ENCODE assay signal across 13 cellular contexts in genomic region chr7:77887567-77887966, GRCh38.
DNase-seq lines count a peak whose midpoint lies in the region; ATAC-seq and TF ChIP-seq lines count a peak whose summit lies in the region.
"Had no signal": no experiment of that assay in that cellular context is flagged by ENCODE, and none has a peak within 500 bp of the region (broad histone marks: within the 10 kb centered on the region; RNA-seq: fewer than 3 reads in every experiment).

No MANE protein-coding gene starts in this region.

- H4K20me1 ChIP-seq in SK-N-SH (ENCODE audit: insufficient read depth), result no peaks in the 10 kb centered on the region

- H3K4me3 ChIP-seq in right atrium auricular region, result no peak overlapping the region
- H3K4me3 ChIP-seq in SK-N-SH (ENCODE audit: low read depth in 2 of 2, low read length in 1 of 2), result no peak overlapping the region
- H3K4me3 ChIP-seq in fibroblast of pulmonary artery (replicated peaks; ENCODE audit: low read depth, low read length), result no peak overlapping the region
- H3K4me3 ChIP-seq in naive thymus-derived CD4-positive, alpha-beta T cell (ENCODE audit: low read length), result no peak overlapping the region
- H3K4me3 ChIP-seq: adrenal gland had no signal

- no peak for TF ChIP-seq RAD21 in SK-N-SH (IDR thresholded peaks at IDR 0.05; ENCODE audit: low read length)

- no peaks in the 10 kb centered on the region for H3K27me3 Mint-ChIP-seq in stimulated activated naive B cell treated with anti-CD40 and anti-IgM and Interleukin-4, amounts not matched to agents 10 μg/mL and 1 μg/mL and 100 μg/mL, for 72 hours
- no peaks in the 10 kb centered on the region for H3K27me3 Mint-ChIP-seq in naive thymus-derived CD4-positive, alpha-beta T cell

- H3K27ac ChIP-seq in right atrium auricular region (peak overlapping the region in 1 of 2 donors; percentile 28), SK-N-SH (ENCODE audit: low read depth in 2 of 2, low read length in 1 of 2) (peak overlapping the region in 1 of 2 experiments; percentile 73; a peak in 2 of 4 replicates)
- H3K27ac ChIP-seq in naive thymus-derived CD4-positive, alpha-beta T cell (ENCODE audit: low read depth, low read length), result no peak overlapping the region
- H3K27ac ChIP-seq: adrenal gland had no signal

- peak overlapping the region; percentile 37 for H3K27ac Mint-ChIP-seq in stimulated activated naive B cell treated with anti-CD40 and anti-IgM and Interleukin-4, amounts not matched to agents 10 μg/mL and 1 μg/mL and 100 μg/mL, for 72 hours
- H3K27ac Mint-ChIP-seq in naive thymus-derived CD4-positive, alpha-beta T cell, result no peak overlapping the region
- H3K27ac Mint-ChIP-seq: activated CD8-positive, alpha-beta T cell treated with anti-CD3 and anti-CD28 coated beads, Interleukin-2, amount 10 ng/mL, durations not matched to agents 7 days and 5 days; mesothelial cell of epicardium had no signal

- no peak overlapping the region for H3K4me3 Mint-ChIP-seq in stimulated activated naive B cell treated with anti-CD40 and anti-IgM and Interleukin-4, amounts not matched to agents 10 μg/mL and 1 μg/mL and 100 μg/mL, for 72 hours
- H3K4me3 Mint-ChIP-seq in naive thymus-derived CD4-positive, alpha-beta T cell, result no peak overlapping the region
- H3K4me3 Mint-ChIP-seq: activated CD8-positive, alpha-beta T cell treated with anti-CD3 and anti-CD28 coated beads, Interleukin-2, amount 10 ng/mL, durations not matched to agents 7 days and 5 days; mesothelial cell of epicardium had no signal

- H3K4me1 Mint-ChIP-seq in stimulated activated naive B cell treated with anti-CD40 and anti-IgM and Interleukin-4, amounts not matched to agents 10 μg/mL and 1 μg/mL and 100 μg/mL, for 72 hours, result peaks cover 19 to 57% of the 10 kb centered on the region in 2 donors
- peaks cover 3 to 26% (median 15%) of the 10 kb centered on the region in 7 donors for H3K4me1 Mint-ChIP-seq in naive thymus-derived CD4-positive, alpha-beta T cell
- H3K4me1 Mint-ChIP-seq: mesothelial cell of epicardium had no signal

- no peaks in the 10 kb centered on the region for H3K9me2 ChIP-seq in SK-N-SH

- peak overlapping the region; percentile 32; the same call in 1 of the 2 replicates for H3K4me2 ChIP-seq in SK-N-SH

- CTCF ChIA-PET in SK-N-SH (lab: Yijun Ruan, JAX), result no interaction called here
- CTCF ChIA-PET in naive thymus-derived CD4-positive, alpha-beta T cell (lab: Charles Lee), result interaction anchor here (1.0 kb wide), 1 partner anchor 180 kb away, joined by 6 read pairs; no protein-coding TSS in a partner anchor

- H3K4me1 ChIP-seq in right atrium auricular region (no peaks in the 10 kb centered on the region), SK-N-SH (ENCODE audit: control insufficient read depth in 1 of 2, insufficient read depth in 2 of 2, low read depth in 1 of 2, low read length in 1 of 2) (peaks cover 0 to 4% of the 10 kb centered on the region in 2 experiments; a peak in 2 of 4 replicates)
- no peaks in the 10 kb centered on the region for H3K4me1 ChIP-seq in naive thymus-derived CD4-positive, alpha-beta T cell (ENCODE audit: control insufficient read depth in 2 of 2, insufficient read depth in 2 of 2, low read length in 2 of 2)
- H3K4me1 ChIP-seq: adrenal gland had no signal

- peak overlapping the region; percentile 47; the same call in 1 of the 2 replicates for H3K9ac ChIP-seq in SK-N-SH

- POLR2A ChIA-PET in SK-N-SH (lab: Yijun Ruan, JAX), result no interaction called here
- POLR2A ChIA-PET in naive thymus-derived CD4-positive, alpha-beta T cell (lab: Charles Lee), result no interaction called here

- intact Hi-C loops in Right ventricle myocardium superior (cut with DNase I), result no loop called here
- intact Hi-C loops in naive thymus-derived CD4-positive, alpha-beta T cell (cut with micrococcal nuclease), result no loop called here

- peaks cover 16% of the 10 kb centered on the region for H3F3A ChIP-seq in SK-N-SH (replicated peaks; ENCODE audit: insufficient read depth)

- no peak overlapping the region for H2AFZ ChIP-seq in SK-N-SH (ENCODE audit: low read depth)

- peaks cover 26% of the 10 kb centered on the region for H3K79me2 ChIP-seq in SK-N-SH (ENCODE audit: insufficient read depth)

- H3K36me3 ChIP-seq in right atrium auricular region (no peaks in the 10 kb centered on the region), SK-N-SH (replicated peaks in 1 of 2; ENCODE audit: control insufficient read depth in 1 of 2, insufficient read depth in 2 of 2, low read length in 1 of 2) (no peaks in the 10 kb centered on the region)
- no peaks in the 10 kb centered on the region for H3K36me3 ChIP-seq in naive thymus-derived CD4-positive, alpha-beta T cell (ENCODE audit: control insufficient read depth in 2 of 3, insufficient read depth in 3 of 3, low read length in 3 of 3)
- H3K36me3 ChIP-seq: adrenal gland had no signal

- H3K27me3 ChIP-seq in right atrium auricular region, result no peaks in the 10 kb centered on the region
- H3K27me3 ChIP-seq in SK-N-SH (ENCODE audit: insufficient read depth), result no peaks in the 10 kb centered on the region
- H3K27me3 ChIP-seq in naive thymus-derived CD4-positive, alpha-beta T cell (ENCODE audit: control insufficient read depth in 2 of 2, insufficient read depth in 2 of 2, low read length in 2 of 2), result no peaks in the 10 kb centered on the region
- H3K27me3 ChIP-seq: adrenal gland had no signal

- H3K9me3 ChIP-seq in right atrium auricular region (no peaks in the 10 kb centered on the region), SK-N-SH (no peaks in the 10 kb centered on the region)
- H3K9me3 ChIP-seq in naive thymus-derived CD4-positive, alpha-beta T cell (ENCODE audit: control insufficient read depth in 2 of 3, low read length in 3 of 3), result no peaks in the 10 kb centered on the region
- H3K9me3 ChIP-seq: adrenal gland had no signal

- DNase-seq in Right ventricle myocardium superior, result no peak
- DNase-seq in right atrium auricular region (ENCODE audit: low spot score), result no peak
- no peak for DNase-seq in SK-N-SH
- peak; percentile 64 for DNase-seq in fibroblast of pulmonary artery (ENCODE audit: low read depth)
- no peak for DNase-seq in stimulated activated naive B cell treated with anti-CD40 and anti-IgM and Interleukin-4, amounts not matched to agents 10 μg/mL and 1 μg/mL and 100 μg/mL, for 72 hours
- no peak for DNase-seq in NCI-H446 treated with DMSO at 0.1 percent for 48 hours (lab: John Stamatoyannopoulos, UW)
- no peak for DNase-seq in naive thymus-derived CD4-positive, alpha-beta T cell
- DNase-seq: activated CD8-positive, alpha-beta T cell treated with anti-CD3 and anti-CD28 coated beads, Interleukin-2, amount 10 ng/mL, durations not matched to agents 7 days and 5 days; C1 segment of cervical spinal cord; NCI-H774 had no signal

- no peaks in the 10 kb centered on the region for H3K9me3 Mint-ChIP-seq in stimulated activated naive B cell treated with anti-CD40 and anti-IgM and Interleukin-4, amounts not matched to agents 10 μg/mL and 1 μg/mL and 100 μg/mL, for 72 hours
- no peaks in the 10 kb centered on the region for H3K9me3 Mint-ChIP-seq in naive thymus-derived CD4-positive, alpha-beta T cell
- H3K9me3 Mint-ChIP-seq: mesothelial cell of epicardium had no signal

- WGBS in SK-N-SH (ENCODE audit: low lambda C conversion rate), result 23% methylated on average over 1 of the region's 1 CpG

- no peak; a peak in 1 of 4 replicates for TF ChIP-seq EP300 in SK-N-SH (IDR thresholded peaks at IDR 0.05; ENCODE audit: borderline replicate concordance in 1 of 2, low read depth in 1 of 2, low read length in 1 of 2)

- ATAC-seq in Right ventricle myocardium superior (ENCODE audit: poor library complexity) (peak; percentile 29), GM21619 (IDR thresholded peaks at IDR 0.05; ENCODE audit: unreplicated experiment) (no peak)
- peak; percentile 60 to 92 for ATAC-seq in stimulated activated naive B cell treated with anti-CD40 and anti-IgM and Interleukin-4, amounts not matched to agents 10 μg/mL and 1 μg/mL and 100 μg/mL, for 72 hours (replicated peaks)
- ATAC-seq in naive thymus-derived CD4-positive, alpha-beta T cell, result no peak
- ATAC-seq: activated CD8-positive, alpha-beta T cell treated with anti-CD3 and anti-CD28 coated beads, Interleukin-2, amount 10 ng/mL, durations not matched to agents 7 days and 5 days had no signal

- H3K36me3 Mint-ChIP-seq in stimulated activated naive B cell treated with anti-CD40 and anti-IgM and Interleukin-4, amounts not matched to agents 10 μg/mL and 1 μg/mL and 100 μg/mL, for 72 hours, result peaks cover 6 to 33% of the 10 kb centered on the region in 2 donors
- H3K36me3 Mint-ChIP-seq in naive thymus-derived CD4-positive, alpha-beta T cell, result peaks cover 0 to 24% (median 5%) of the 10 kb centered on the region in 5 donors
- H3K36me3 Mint-ChIP-seq: mesothelial cell of epicardium had no signal

- TF ChIP-seq CTCF in right atrium auricular region (IDR thresholded peaks at IDR 0.05), result no peak
- TF ChIP-seq CTCF in SK-N-SH (IDR thresholded peaks at IDR 0.05), result no peak
- no peak for TF ChIP-seq CTCF in fibroblast of pulmonary artery (IDR thresholded peaks at IDR 0.05; ENCODE audit: low read length, missing control alignments)

TF ChIP-seq in SK-N-SH, 30 proteins besides CTCF, POLR2A, EP300 and RAD21:
- TF ChIP-seq TAF1 (IDR thresholded peaks at IDR 0.05; ENCODE audit: borderline replicate concordance, low read depth, low read length) (no peak), PBX3 (IDR thresholded peaks at IDR 0.05) (no peak), TCF12 (IDR thresholded peaks at IDR 0.05) (peak; percentile 36; the same call in 1 of the 2 replicates), FOSL2 (IDR thresholded peaks at IDR 0.05; ENCODE audit: borderline replicate concordance, low read depth) (peak; percentile 57; the same call in 1 of the 2 replicates), NFIC (IDR thresholded peaks at IDR 0.05; ENCODE audit: borderline replicate concordance) (peak; percentile 44), JUND (IDR thresholded peaks at IDR 0.05) (peak; percentile 61; the same call in 1 of the 2 replicates)

Comparison
In these comparisons a context has a peak if more than half of its experiments do, and no peak if none do; other contexts are left out.
1. ATAC-seq: peak in Right ventricle myocardium superior (single experiment) and stimulated activated naive B cell treated with anti-CD40 and anti-IgM and Interleukin-4, amounts not matched to agents 10 μg/mL and 1 μg/mL and 100 μg/mL, for 72 hours (2 of 2); none in naive thymus-derived CD4-positive, alpha-beta T cell (single experiment) and GM21619 (single experiment).